Comparison of ENCODE assay signal across 8 cellular contexts in genomic region chr1:25998075-25998761, GRCh38. TPM values are rescaled to one million over a fixed set of nuclear protein-coding genes. Genes with fewer than 3 reads are reported as not detected.
DNase-seq lines count a peak whose midpoint lies in the region; ATAC-seq, FAIRE-seq and TF ChIP-seq lines count a peak whose summit lies in the region.

No MANE protein-coding gene starts in this region.

- intact Hi-C loops in right cardiac atrium (cut with DNase I) (loop anchor here (2.0 to 5.0 kb wide), 2 partner anchors 101 to 103 kb away; no protein-coding TSS in a partner anchor), vagina (cut with DNase I) (loop anchor here (2.0 to 5.0 kb wide), 2 partner anchors 91 to 103 kb away; partner anchors contain the start of gene STMN1)

- H3K4me1 Mint-ChIP-seq in T-helper 1 cell treated with Interleukin-12 subunit alpha and Interleukin-12 subunit beta and Interleukin-4 antibody, amounts not matched to agents 30 μg/mL and 1 μg/mL, for 36 hours (ENCODE audit: low read depth): peaks cover 22% of the 10 kb centered on the region

- under 1% methylated on average over 34 of the region's 34 CpGs for WGBS in right cardiac atrium

- TF ChIP-seq POLR2A in GM12892 (IDR thresholded peaks at IDR 0.05; ENCODE audit: low read depth, low read length) (no peak; the same call in 1 of the 2 replicates), vagina (IDR thresholded peaks at IDR 0.05) (no peak)

- TF ChIP-seq CTCF in vagina (IDR thresholded peaks at IDR 0.05): peak; percentile 93 to 100 (median 99)

- H3K4me3 ChIP-seq in right cardiac atrium (ENCODE audit: low read length) (peak overlapping the region; percentile 55), vagina (peak overlapping the region; percentile 62 to 76)

- H3K9me3 Mint-ChIP-seq in T-helper 1 cell treated with Interleukin-12 subunit alpha and Interleukin-12 subunit beta and Interleukin-4 antibody, amounts not matched to agents 30 μg/mL and 1 μg/mL, for 36 hours: no peaks in the 10 kb centered on the region

- peak; percentile 98 for FAIRE-seq in GM12892 (lab: Jason Lieb, UNC)

- no peaks in the 10 kb centered on the region for H3K4me1 ChIP-seq in right cardiac atrium (ENCODE audit: control insufficient read depth, insufficient read depth, low read length)
- H3K4me1 ChIP-seq in vagina: peaks cover 20% of the 10 kb centered on the region

- DNase-seq in GM12892 (ENCODE audit: insufficient read length) (peak; percentile 83), NCI-H146 treated with DMSO at 0.1 percent for 48 hours (lab: John Stamatoyannopoulos, UW; ENCODE audit: unreplicated experiment) (peak; percentile 90), anterior cingulate cortex (lab: John Stamatoyannopoulos, UW) (peak; percentile 66 to 98 (median 95)), right cardiac atrium (peak; percentile 98), pulmonary artery endothelial cell (ENCODE audit: low read depth, low spot score) (peak; percentile 98), vagina (ENCODE audit: extremely low spot score in 2 of 2) (peak; percentile 98)

- H3K27ac Mint-ChIP-seq in T-helper 1 cell treated with Interleukin-12 subunit alpha and Interleukin-12 subunit beta and Interleukin-4 antibody, amounts not matched to agents 30 μg/mL and 1 μg/mL, for 36 hours: peak overlapping the region; percentile 97

- ATAC-seq in HG02884 (IDR thresholded peaks at IDR 0.05; ENCODE audit: unreplicated experiment): peak; percentile 90
- ATAC-seq in right cardiac atrium: peak; percentile 99

- peaks cover 4% of the 10 kb centered on the region for H3K27me3 Mint-ChIP-seq in T-helper 1 cell treated with Interleukin-12 subunit alpha and Interleukin-12 subunit beta and Interleukin-4 antibody, amounts not matched to agents 30 μg/mL and 1 μg/mL, for 36 hours (ENCODE audit: low read depth)

- H3K9me3 ChIP-seq in right cardiac atrium (ENCODE audit: control insufficient read depth, low read length): no peaks in the 10 kb centered on the region
- no peaks in the 10 kb centered on the region for H3K9me3 ChIP-seq in vagina

- H3K36me3 ChIP-seq in vagina: no peaks in the 10 kb centered on the region

- H3K27ac ChIP-seq in right cardiac atrium (ENCODE audit: low read length): peak overlapping the region; percentile 19
- H3K27ac ChIP-seq in vagina: peak overlapping the region; percentile 84

- H3K36me3 Mint-ChIP-seq in T-helper 1 cell treated with Interleukin-12 subunit alpha and Interleukin-12 subunit beta and Interleukin-4 antibody, amounts not matched to agents 30 μg/mL and 1 μg/mL, for 36 hours (ENCODE audit: low read depth): peaks cover 4% of the 10 kb centered on the region

- H3K4me3 Mint-ChIP-seq in T-helper 1 cell treated with Interleukin-12 subunit alpha and Interleukin-12 subunit beta and Interleukin-4 antibody, amounts not matched to agents 30 μg/mL and 1 μg/mL, for 36 hours: peak overlapping the region; percentile 96

- H3K27me3 ChIP-seq in right cardiac atrium (ENCODE audit: control insufficient read depth, insufficient read depth) (no peaks in the 10 kb centered on the region), vagina (no peaks in the 10 kb centered on the region)

RNA-seq across cellular contexts. Expression of gene PAFAH2, which starts 0.4 kb away (rescaled TPM):
- 6.3 TPM for polyA plus RNA-seq in GM12892 (2012; ENCODE audit: missing spikeins)
- total RNA-seq in right cardiac atrium: 1 to 10 TPM; 3.9 to 5.6 (median 4.2) TPM
- 2.0 TPM for polyA plus RNA-seq in right cardiac atrium
- total RNA-seq in pulmonary artery endothelial cell: 4.0 and 7.1 TPM in 2 replicates
- 7.1 TPM for total RNA-seq in vagina

RNA-seq across cellular contexts. Expression of gene EXTL1, which starts 23.4 kb away (rescaled TPM):
- not detected for polyA plus RNA-seq in GM12892 (2012; ENCODE audit: missing spikeins)
- total RNA-seq in right cardiac atrium (1 to 10 TPM in 3 of 4 donors, under 1 TPM in 1; 0.78 to 4.3 (median 2.7) TPM), pulmonary artery endothelial cell (not detected in 2 replicates), vagina (0.74 TPM)
- 2.2 TPM for polyA plus RNA-seq in right cardiac atrium

RNA-seq across cellular contexts. Expression of gene SLC30A2, which starts 47.7 kb away (rescaled TPM):
- polyA plus RNA-seq in GM12892 (2012; ENCODE audit: missing spikeins): not detected
- total RNA-seq in right cardiac atrium (under 1 TPM; 0.24 to 0.48 (median 0.41) TPM), pulmonary artery endothelial cell (not detected in 2 replicates), vagina (not detected)
- 0.36 TPM for polyA plus RNA-seq in right cardiac atrium

Comparison
In these comparisons a context has a peak if more than half of its experiments do, and no peak if none do; other contexts are left out.
1. Peak in every context shown above with its lines: DNase-seq, ATAC-seq, H3K4me3 ChIP-seq and H3K27ac ChIP-seq.